28 cellular contexts compared by ENCODE assay signal in genomic region chr16:84404936-84405640, GRCh38. TPM values are rescaled to one million over a fixed set of nuclear protein-coding genes. Genes with fewer than 3 reads are reported as not detected.
DNase-seq lines count a peak whose midpoint lies in the region; ATAC-seq, FAIRE-seq and TF ChIP-seq lines count a peak whose summit lies in the region.
"Had no signal": no experiment of that assay in that cellular context is flagged by ENCODE, and none has a peak within 500 bp of the region (broad histone marks: within the 10 kb centered on the region; RNA-seq: fewer than 3 reads in every experiment).

No MANE protein-coding gene starts in this region.

- no peak overlapping the region for H3K27ac ChIP-seq in H1 (ENCODE audit: low read depth, low read length)
- no peak overlapping the region for H3K27ac ChIP-seq in neural progenitor cell
- no peak overlapping the region for H3K27ac ChIP-seq in trophoblast cell (ENCODE audit: low read depth, low read length)
- H3K27ac ChIP-seq: PC-9, SJSA1 had no signal

- no peaks in the 10 kb centered on the region for H3F3A ChIP-seq in neural progenitor cell (ENCODE audit: low read depth)

- H3K9me3 Mint-ChIP-seq in neural progenitor cell: peaks cover 7% of the 10 kb centered on the region

- no peak overlapping the region for H3K4me3 ChIP-seq in H1 (ENCODE audit: extremely low read depth in 1 of 4, insufficient read depth in 2 of 4, low read depth in 3 of 4, low read length in 4 of 4)
- no peak overlapping the region for H3K4me3 ChIP-seq in neural progenitor cell
- H3K4me3 ChIP-seq in trophoblast cell (ENCODE audit: low read depth, low read length): no peak overlapping the region
- H3K4me3 ChIP-seq: K562, PC-9, SJSA1 had no signal

- no peak overlapping the region for H3K18ac ChIP-seq in H1 (ENCODE audit: extremely low read depth, low read length)
- no peak overlapping the region for H3K18ac ChIP-seq in trophoblast cell (ENCODE audit: low read length)

- H4K20me1 ChIP-seq in H1 (replicated peaks in 1 of 2; ENCODE audit: control insufficient read depth in 1 of 2, insufficient read depth in 2 of 2, low read length in 2 of 2) (no peaks in the 10 kb centered on the region), neural progenitor cell (ENCODE audit: low read depth) (no peaks in the 10 kb centered on the region)

- H3K4ac ChIP-seq in H1 (replicated peaks; ENCODE audit: insufficient read length, low read depth, low read length): no peak overlapping the region
- no peak overlapping the region for H3K4ac ChIP-seq in trophoblast cell (ENCODE audit: low read depth, low read length)

- no peak overlapping the region for H2BK120ac ChIP-seq in H1 (replicated peaks; ENCODE audit: low read depth, low read length)
- H2BK120ac ChIP-seq in trophoblast cell (ENCODE audit: insufficient read depth, low read length, poor library complexity): no peak overlapping the region

- no peak overlapping the region for H4K5ac ChIP-seq in H1 (ENCODE audit: insufficient read length, low read depth, low read length)

- H3K9ac ChIP-seq in H1 (replicated peaks in 1 of 4; ENCODE audit: extremely low read depth in 1 of 4, low read depth in 3 of 4, low read length in 3 of 4) (no peak overlapping the region), neural progenitor cell (no peak overlapping the region), trophoblast cell (ENCODE audit: low read length) (no peak overlapping the region)

- peak overlapping the region; percentile 28 for H3K4me3 Mint-ChIP-seq in neural progenitor cell
- H3K4me3 Mint-ChIP-seq: CD8-positive, alpha-beta memory T cell had no signal

- no peaks in the 10 kb centered on the region for H3K27me3 ChIP-seq in H1 (replicated peaks in 1 of 4; ENCODE audit: control insufficient read depth in 3 of 4, extremely low read depth in 1 of 4, insufficient read depth in 3 of 4, low read length in 3 of 4)
- H3K27me3 ChIP-seq in neural progenitor cell: no peaks in the 10 kb centered on the region
- H3K27me3 ChIP-seq in trophoblast cell (ENCODE audit: insufficient read depth, low read length): no peaks in the 10 kb centered on the region

- H2AK5ac ChIP-seq in H1 (ENCODE audit: low read depth, low read length) (no peak overlapping the region; the same call in 1 of the 2 replicates), trophoblast cell (ENCODE audit: low read length) (no peak overlapping the region)

- ATAC-seq in HG03469 (IDR thresholded peaks at IDR 0.05; ENCODE audit: unreplicated experiment): no peak
- ATAC-seq: K562 had no signal

- no peak overlapping the region for H3K56ac ChIP-seq in H1 (replicated peaks; ENCODE audit: insufficient read length, low read depth, low read length)

- H4K91ac ChIP-seq in H1 (replicated peaks; ENCODE audit: insufficient read length, low read length): no peak overlapping the region
- no peak overlapping the region for H4K91ac ChIP-seq in trophoblast cell (ENCODE audit: low read depth, low read length)

- FAIRE-seq in H1 (lab: Jason Lieb, UNC) (no peak), GM12891 (lab: Jason Lieb, UNC) (no peak)
- FAIRE-seq: GM19239, K562 had no signal

- no peak overlapping the region for H2BK20ac ChIP-seq in H1 (ENCODE audit: low read length)

- H3K14ac ChIP-seq in H1 (ENCODE audit: insufficient read length) (no peak overlapping the region), trophoblast cell (ENCODE audit: low read length) (no peak overlapping the region)

- TF ChIP-seq CTCF in H1 (IDR thresholded peaks at IDR 0.05; ENCODE audit: control extremely low read depth in 1 of 3, insufficient read depth in 1 of 3, low read depth in 1 of 3, low read length in 3 of 3): no peak
- no peak for TF ChIP-seq CTCF in neural progenitor cell (IDR thresholded peaks at IDR 0.05)

- H2BK15ac ChIP-seq in H1 (ENCODE audit: low read length): no peak overlapping the region

- H3K79me1 ChIP-seq in H1 (ENCODE audit: low read depth, low read length) (no peaks in the 10 kb centered on the region), trophoblast cell (ENCODE audit: low read length) (no peaks in the 10 kb centered on the region)

- peaks cover 5% of the 10 kb centered on the region for H3K27me3 Mint-ChIP-seq in neural progenitor cell (ENCODE audit: insufficient read depth, low read depth)

- no peak overlapping the region for H2BK5ac ChIP-seq in H1 (ENCODE audit: low read depth, low read length)
- H2BK5ac ChIP-seq in trophoblast cell (ENCODE audit: low read depth, low read length, poor library complexity): no peak overlapping the region

- H4K8ac ChIP-seq in H1 (ENCODE audit: extremely low read depth, insufficient read depth, low read length) (peak overlapping the region; percentile 46; the same call in 1 of the 2 replicates), trophoblast cell (ENCODE audit: low read depth, low read length) (no peak overlapping the region)

- H2BK12ac ChIP-seq in H1 (ENCODE audit: low read depth, low read length): no peak overlapping the region
- H2BK12ac ChIP-seq in trophoblast cell (ENCODE audit: low read length): no peak overlapping the region

- no peak overlapping the region for H3K4me2 ChIP-seq in H1 (ENCODE audit: insufficient read depth in 1 of 2, low read depth in 2 of 2, low read length in 2 of 2)
- H3K4me2 ChIP-seq in neural progenitor cell: no peak overlapping the region
- H3K4me2 ChIP-seq in trophoblast cell (ENCODE audit: low read length): no peak overlapping the region
- H3K4me2 ChIP-seq: PC-9 had no signal

- CTCF ChIA-PET in H1 (lab: Charles Lee; ENCODE audit: partially characterized antibody): interaction anchor here (0.6 kb wide), 1 partner anchor 15 kb away, joined by 3 read pairs; no protein-coding TSS in a partner anchor

- H2AFZ ChIP-seq in H1 (ENCODE audit: low read length): no peak overlapping the region
- H2AFZ ChIP-seq in neural progenitor cell (replicated peaks): no peak overlapping the region
- H2AFZ ChIP-seq in trophoblast cell (ENCODE audit: insufficient read depth, low read length, poor library complexity): no peak overlapping the region
- H2AFZ ChIP-seq: PC-9 had no signal

- WGBS in H1 (ENCODE audit: extremely low coverage in 1 of 2, insufficient coverage in 1 of 2, insufficient read length in 1 of 2, insufficient replicate concordance in 2 of 2, low coverage in 1 of 2, low lambda C conversion rate in 2 of 2, missing lambda C conversion rate in 1 of 2), 2 experiments: 91% methylated on average over 18 of the region's 19 CpGs; no CpG with 5 or more reads in 1 of the 2 experiments
- WGBS in trophoblast cell (ENCODE audit: extremely low coverage, insufficient coverage, insufficient read length): no CpG with 5 or more reads among the region's 19 CpGs

- H3K4me1 ChIP-seq in H1 (replicated peaks in 1 of 4; ENCODE audit: control insufficient read depth in 3 of 4, insufficient read depth in 4 of 4, low read length in 3 of 4) (no peaks in the 10 kb centered on the region), neural progenitor cell (no peaks in the 10 kb centered on the region), trophoblast cell (ENCODE audit: control insufficient read depth in 1 of 2, insufficient read depth in 2 of 2, low read length in 2 of 2) (no peaks in the 10 kb centered on the region)
- H3K4me1 ChIP-seq: BE2C, SJSA1 had no signal

- no peak overlapping the region for H4K12ac ChIP-seq in trophoblast cell (ENCODE audit: low read depth, low read length)

- TF ChIP-seq POLR2A in H1 (IDR thresholded peaks at IDR 0.05; ENCODE audit: control extremely low read depth in 1 of 2, low read depth in 2 of 2, low read length in 2 of 2) (no peak), GM12891 (IDR thresholded peaks at IDR 0.05; ENCODE audit: low read depth, low read length) (no peak)

- no peaks in the 10 kb centered on the region for H3K36me3 Mint-ChIP-seq in neural progenitor cell
- H3K36me3 Mint-ChIP-seq: CD14-positive monocyte; CD8-positive, alpha-beta memory T cell had no signal

- no peaks in the 10 kb centered on the region for H3K9me3 ChIP-seq in H1 (ENCODE audit: insufficient read depth in 2 of 2, low read depth in 1 of 2, low read length in 1 of 2)
- H3K9me3 ChIP-seq in neural progenitor cell (ENCODE audit: low read depth): no peaks in the 10 kb centered on the region
- H3K9me3 ChIP-seq in trophoblast cell (ENCODE audit: insufficient read depth, low read depth, low read length): no peaks in the 10 kb centered on the region
- H3K9me3 ChIP-seq: BE2C, SJSA1 had no signal

- POLR2A ChIA-PET in H1 (lab: Charles Lee; ENCODE audit: partially characterized antibody): no interaction called here

- no peak for TF ChIP-seq EP300 in H1 (IDR thresholded peaks at IDR 0.05; ENCODE audit: borderline replicate concordance in 1 of 2, low read depth in 2 of 2, low read length in 2 of 2)

- H3K23me2 ChIP-seq in H1 (ENCODE audit: low read depth, low read length): no peaks in the 10 kb centered on the region

- H3K36me3 ChIP-seq in H1 (ENCODE audit: control insufficient read depth in 2 of 4, insufficient read depth in 4 of 4, low read length in 3 of 4): no peaks in the 10 kb centered on the region
- H3K36me3 ChIP-seq in neural progenitor cell: no peaks in the 10 kb centered on the region
- H3K36me3 ChIP-seq in trophoblast cell (ENCODE audit: control insufficient read depth in 1 of 2, insufficient read depth in 2 of 2, low read length in 2 of 2): no peaks in the 10 kb centered on the region
- H3K36me3 ChIP-seq: BE2C, SJSA1 had no signal

- H3K27ac Mint-ChIP-seq in neural progenitor cell: no peak overlapping the region
- H3K27ac Mint-ChIP-seq: CD14-positive monocyte; CD8-positive, alpha-beta memory T cell had no signal

- no peak overlapping the region for H3K23ac ChIP-seq in H1 (ENCODE audit: insufficient read length)
- H3K23ac ChIP-seq in trophoblast cell (ENCODE audit: low read length): no peak overlapping the region

- DNase-seq in NCI-H82 (lab: John Stamatoyannopoulos, UW) (peak; percentile 68), NCI-H82 treated with DMSO at 0.1 percent for 48 hours (lab: John Stamatoyannopoulos, UW; ENCODE audit: unreplicated experiment) (no peak), H1 (ENCODE audit: low read depth in 1 of 2, low spot score in 2 of 2) (no peak), neural progenitor cell (ENCODE audit: low spot score) (no peak), trophoblast cell (no peak), GM12891 (ENCODE audit: insufficient read length, low spot score) (no peak), NCI-H2029 treated with DMSO at 0.1 percent for 48 hours (lab: John Stamatoyannopoulos, UW) (no peak)
- DNase-seq: 8988T; ACHN; BE2C; Calu3; CD8-positive, alpha-beta memory T cell; DMS79 treated with DMSO at 0.1 percent for 48 hours; H7; Kasumi-1; NCI-H1694; NCI-H2081 treated with DMSO at 0.1 percent for 48 hours; NCI-H2171; NCI-H345; NCI-H510A treated with DMSO at 0.1 percent for 48 hours; PC-9; Right ventricle myocardium superior; RPMI8226 had no signal

- TF ChIP-seq RAD21 in H1 (IDR thresholded peaks at IDR 0.05 in 1 of 2, conservative IDR thresholded peaks at IDR 0.05 in 1 of 2; ENCODE audit: low read depth in 2 of 2, low read length in 2 of 2): no peak

- H3K79me2 ChIP-seq in H1 (ENCODE audit: control insufficient read depth in 1 of 2, insufficient read depth in 2 of 2, low read length in 2 of 2): no peaks in the 10 kb centered on the region
- H3K79me2 ChIP-seq in neural progenitor cell (ENCODE audit: low read depth): no peaks in the 10 kb centered on the region
- H3K79me2 ChIP-seq in trophoblast cell (ENCODE audit: control insufficient read depth, insufficient read depth, low read length, poor library complexity): no peaks in the 10 kb centered on the region

- peaks cover 21% of the 10 kb centered on the region for H3K4me1 Mint-ChIP-seq in neural progenitor cell
- H3K4me1 Mint-ChIP-seq: CD14-positive monocyte; CD8-positive, alpha-beta memory T cell had no signal

RNA-seq across cellular contexts. Expression of gene ATP2C2, which starts 36.8 kb away (rescaled TPM):
- 2.8 and 3.6 TPM in 2 replicates for total RNA-seq in H1 (2021; fragmentation: NEBNext Ultra II Directional; extraction: Animal tissue kit (Norgen Biotek cat#: 25700))
- 1.2 and 2.6 TPM in 2 replicates for polyA plus RNA-seq in H1 (2011; rRNA removed)
- 2.7 TPM for polyA plus RNA-seq in H1 (2011; cell fraction: cytosol; rRNA removed)
- polyA plus RNA-seq in H1 (2011; cell fraction: nucleus; rRNA removed): 12.0 TPM
- polyA plus RNA-seq in H1 (2012, experiment 1 of 2): 2.1 to 2.4 TPM (median 2.3 TPM) in 4 replicates
- polyA plus RNA-seq in H1 (2012, experiment 2 of 2): 0.88 TPM
- 2.2 TPM for polyA plus RNA-seq in H1 (2013, experiment 1 of 2)
- polyA plus RNA-seq in H1 (2013, experiment 2 of 2): 2.4 TPM
- 1.7 and 4.0 TPM in 2 replicates for polyA minus RNA-seq in H1 (2011; rRNA and poly(A)+ RNA removed)
- polyA minus RNA-seq in H1 (2011; cell fraction: cytosol; rRNA and poly(A)+ RNA removed): 4.5 TPM
- polyA minus RNA-seq in H1 (2011; cell fraction: nucleus; rRNA and poly(A)+ RNA removed): 3.3 TPM
- 0.71 TPM in 1 of 2 replicates, not detected in the other for total RNA-seq in neural progenitor cell (ENCODE audit: low replicate concordance)
- polyA plus RNA-seq in trophoblast cell (2013): 10.4 and 10.8 TPM in 2 replicates
- polyA plus RNA-seq in GM12891 (2012; ENCODE audit: low read depth, missing spikeins): not detected
- total RNA-seq: CD8-positive, alpha-beta memory T cell; Right ventricle myocardium superior; SJSA1 had no signal
- polyA plus RNA-seq: CD14-positive monocyte; CD8-positive, alpha-beta memory T cell; K562 had no signal
